In genomic region chr4:144507309-144508101, GRCh38 we compare ENCODE assay signal across 19 cellular contexts.
A peak's percentile ranks its signal among the peaks of the same experiment; 100 is the strongest.
DNase-seq lines count a peak whose midpoint lies in the region; ATAC-seq, FAIRE-seq and TF ChIP-seq lines count a peak whose summit lies in the region.
"Had no signal": no experiment of that assay in that cellular context is flagged by ENCODE, and none has a peak within 500 bp of the region (broad histone marks: within the 10 kb centered on the region; RNA-seq: fewer than 3 reads in every experiment).

No MANE protein-coding gene starts in this region.

- no peak overlapping the region for H3K4me3 ChIP-seq in astrocyte of the spinal cord (ENCODE audit: low read depth, low read length)
- no peak overlapping the region for H3K4me3 ChIP-seq in foreskin fibroblast (ENCODE audit: low read depth in 1 of 2, low read length in 2 of 2)
- H3K4me3 ChIP-seq: PC-9 had no signal

- DNase-seq in EL = peak; percentile 40
- peak; percentile 15 for DNase-seq in HT1080 (ENCODE audit: low read depth)
- peak; percentile 53 for DNase-seq in astrocyte of the spinal cord (ENCODE audit: low read depth, low spot score)
- DNase-seq in foreskin fibroblast = peak; percentile 4 to 29
- DNase-seq in GM13976 (ENCODE audit: low spot score) = no peak
- no peak for DNase-seq in RCC 7860 (ENCODE audit: low spot score)
- DNase-seq in NCI-H1436 treated with DMSO at 0.1 percent for 48 hours (lab: John Stamatoyannopoulos, UW) = no peak
- DNase-seq: AML-193; CD4-positive, CD25-positive, alpha-beta regulatory T cell; DMS79; GF-D8; Karpas-422; NCI-H1930; NCI-H510A treated with DMSO at 0.1 percent for 48 hours; PC-9; SHP77 had no signal

- in situ Hi-C loops in astrocyte of the spinal cord (cut with HindIII; ENCODE audit: low sequenced_read_pairs) = no loop called here
- in situ Hi-C loops in GM13976 (cut with MboI; ENCODE audit: low sequenced_read_pairs, unreplicated experiment) = no loop called here

- no peak for FAIRE-seq in RCC 7860 (lab: Jason Lieb, UNC)
- FAIRE-seq: H1 had no signal

- TF ChIP-seq CTCF in astrocyte of the spinal cord (IDR thresholded peaks at IDR 0.05; ENCODE audit: low read depth, low read length) (no peak), foreskin fibroblast (IDR thresholded peaks at IDR 0.05; ENCODE audit: low read depth, low read length) (no peak), GM13976 (IDR thresholded peaks at IDR 0.05; ENCODE audit: borderline replicate concordance, control extremely low read depth, extremely low read depth, insufficient read depth, missing control alignments) (no peak)

- no peak for ATAC-seq in HG03135 (IDR thresholded peaks at IDR 0.05; ENCODE audit: unreplicated experiment)
- ATAC-seq: SK-N-SH treated with all-trans-retinoic acid at 6 μM for 48 hours had no signal

Comparison
In these comparisons a context has a peak if more than half of its experiments do, and no peak if none do; other contexts are left out.
1. DNase-seq: peak in EL (single experiment), HT1080 (single experiment), astrocyte of the spinal cord (single experiment) and foreskin fibroblast (2 of 2); none in GM13976 (single experiment), RCC 7860 (single experiment) and NCI-H1436 treated with DMSO at 0.1 percent for 48 hours (single experiment).